9 cellular contexts compared by ENCODE assay signal in genomic region chr17:76670708-76671122, GRCh38. TPM values are rescaled to one million over a fixed set of nuclear protein-coding genes. Genes with fewer than 3 reads are reported as not detected.
DNase-seq lines count a peak whose midpoint lies in the region; ATAC-seq and TF ChIP-seq lines count a peak whose summit lies in the region.
"Had no signal": no experiment of that assay in that cellular context is flagged by ENCODE, and none has a peak within 500 bp of the region (broad histone marks: within the 10 kb centered on the region; RNA-seq: fewer than 3 reads in every experiment).

No MANE protein-coding gene starts in this region.

- H3K9me3 ChIP-seq in left ventricle myocardium inferior (replicated peaks) (no peaks in the 10 kb centered on the region), upper lobe of left lung (no peaks in the 10 kb centered on the region)
- H3K9me3 ChIP-seq: ovary had no signal

- no peaks in the 10 kb centered on the region for H3K36me3 Mint-ChIP-seq in activated naive CD8-positive, alpha-beta T cell treated with anti-CD3 and anti-CD28 coated beads, Interleukin-2, amount 50 U/mL, for 24 hours (ENCODE audit: low read depth)

- H3K27ac Mint-ChIP-seq in activated naive CD8-positive, alpha-beta T cell treated with anti-CD3 and anti-CD28 coated beads, Interleukin-2, amount 50 U/mL, for 24 hours: peak overlapping the region; percentile 90

- H3K4me2 ChIP-seq in mesendoderm (ENCODE audit: low read length): no peak overlapping the region

- no peak overlapping the region for H3K18ac ChIP-seq in mesendoderm (ENCODE audit: low read length)

- no peak overlapping the region for H2BK5ac ChIP-seq in mesendoderm (ENCODE audit: low read length)

- no peak overlapping the region for H3K23ac ChIP-seq in mesendoderm (ENCODE audit: low read length)

- no peak overlapping the region for H2BK120ac ChIP-seq in mesendoderm (ENCODE audit: low read depth, low read length)

- H3K79me1 ChIP-seq in mesendoderm (ENCODE audit: low read length): no peaks in the 10 kb centered on the region

- no peak for TF ChIP-seq CTCF in left ventricle myocardium inferior (IDR thresholded peaks at IDR 0.05; ENCODE audit: borderline replicate concordance)
- TF ChIP-seq CTCF in upper lobe of left lung (IDR thresholded peaks at IDR 0.05): no peak

- intact Hi-C loops in left ventricle myocardium inferior (cut with micrococcal nuclease): loop anchor here (10.0 kb wide), 2 partner anchors 54 to 146 kb away; partner anchors contain the start of genes JMJD6 and METTL23
- intact Hi-C loops in cardiac septum (cut with DNase I): loop anchor here (5.0 to 10.0 kb wide), 2 partner anchors 42 to 46 kb away; partner anchors contain the start of gene MXRA7

- peaks cover 4% of the 10 kb centered on the region for H3K36me3 ChIP-seq in left ventricle myocardium inferior
- no peaks in the 10 kb centered on the region for H3K36me3 ChIP-seq in mesendoderm (ENCODE audit: control insufficient read depth, insufficient read depth, low read length)
- peaks cover 0 to 2% (median 0%) of the 10 kb centered on the region in 4 donors for H3K36me3 ChIP-seq in upper lobe of left lung
- H3K36me3 ChIP-seq: ovary had no signal

- H3K4me1 ChIP-seq in left ventricle myocardium inferior (peaks cover 26% of the 10 kb centered on the region), mesendoderm (ENCODE audit: control insufficient read depth, low read depth, low read length) (peaks cover 4% of the 10 kb centered on the region), upper lobe of left lung (peaks cover 12 to 31% (median 19%) of the 10 kb centered on the region in 4 donors)

- TF ChIP-seq EP300 in upper lobe of left lung (IDR thresholded peaks at IDR 0.05): no peak

- peak overlapping the region; percentile 93 for H3K4me3 Mint-ChIP-seq in activated naive CD8-positive, alpha-beta T cell treated with anti-CD3 and anti-CD28 coated beads, Interleukin-2, amount 50 U/mL, for 24 hours

- no peaks in the 10 kb centered on the region for H3K9me3 Mint-ChIP-seq in activated naive CD8-positive, alpha-beta T cell treated with anti-CD3 and anti-CD28 coated beads, Interleukin-2, amount 50 U/mL, for 24 hours

- TF ChIP-seq POLR2A in upper lobe of left lung (IDR thresholded peaks at IDR 0.05): no peak

- H3K56ac ChIP-seq in mesendoderm (ENCODE audit: low read length): peak overlapping the region; percentile 90

- H4K5ac ChIP-seq in mesendoderm (ENCODE audit: low read length): no peak overlapping the region

- H3K27me3 Mint-ChIP-seq in activated naive CD8-positive, alpha-beta T cell treated with anti-CD3 and anti-CD28 coated beads, Interleukin-2, amount 50 U/mL, for 24 hours: no peaks in the 10 kb centered on the region

- H2BK15ac ChIP-seq in mesendoderm (replicated peaks; ENCODE audit: low read depth): no peak overlapping the region

- no peak overlapping the region for H3K4ac ChIP-seq in mesendoderm (ENCODE audit: low read depth, low read length)

- peaks cover 37% of the 10 kb centered on the region for H3K4me1 Mint-ChIP-seq in activated naive CD8-positive, alpha-beta T cell treated with anti-CD3 and anti-CD28 coated beads, Interleukin-2, amount 50 U/mL, for 24 hours

- no peak overlapping the region for H4K8ac ChIP-seq in mesendoderm (ENCODE audit: low read depth, low read length)

- H3K79me2 ChIP-seq in mesendoderm (ENCODE audit: control insufficient read depth, insufficient read depth, low read length): no peaks in the 10 kb centered on the region

- peak overlapping the region; percentile 73 for H3K9ac ChIP-seq in mesendoderm (ENCODE audit: low read length)

- no peak for DNase-seq in left ventricle myocardium inferior
- DNase-seq in cardiac septum (ENCODE audit: low spot score): no peak
- no peak for DNase-seq in activated naive CD8-positive, alpha-beta T cell treated with anti-CD3 and anti-CD28 coated beads, Interleukin-2, amount 50 U/mL, for 24 hours
- no peak for DNase-seq in mesendoderm
- peak in 1 of 2 donors; percentile 73 for DNase-seq in upper lobe of left lung
- DNase-seq in HuH-7 (ENCODE audit: low spot score): no peak
- no peak for DNase-seq in stimulated activated CD4-positive, alpha-beta T cell treated with anti-CD3 and anti-CD28 coated beads, Interleukin-15, amount 100 ng/mL, for 24 hours

- no CpG with 5 or more reads among the region's 9 CpGs for WGBS in mesendoderm (ENCODE audit: extremely low coverage, insufficient coverage, low lambda C conversion rate)
- WGBS in upper lobe of left lung, 2 donors: 54 to 71% methylated on average over 9 of the region's 9 CpGs

- H3K27me3 ChIP-seq in left ventricle myocardium inferior (ENCODE audit: low read depth): no peaks in the 10 kb centered on the region
- H3K27me3 ChIP-seq in mesendoderm (ENCODE audit: insufficient read depth, low read length, poor library complexity): no peaks in the 10 kb centered on the region
- no peaks in the 10 kb centered on the region for H3K27me3 ChIP-seq in upper lobe of left lung
- H3K27me3 ChIP-seq: ovary had no signal

- no peak overlapping the region for H2AK5ac ChIP-seq in mesendoderm (ENCODE audit: low read length)

- peak overlapping the region; percentile 93 for H3K27ac ChIP-seq in left ventricle myocardium inferior (replicated peaks)
- H3K27ac ChIP-seq in mesendoderm (ENCODE audit: low read depth, low read length): peak overlapping the region; percentile 79
- peak overlapping the region; percentile 86 to 96 (median 90) for H3K27ac ChIP-seq in upper lobe of left lung

- peak overlapping the region; percentile 75 for H3K4me3 ChIP-seq in left ventricle myocardium inferior
- H3K4me3 ChIP-seq in mesendoderm (ENCODE audit: low read length): no peak overlapping the region
- peak overlapping the region in 1 of 4 donors; percentile 67 for H3K4me3 ChIP-seq in upper lobe of left lung

- no peak for ATAC-seq in activated naive CD8-positive, alpha-beta T cell treated with anti-CD3 and anti-CD28 coated beads, Interleukin-2, amount 50 U/mL, for 24 hours
- no peak for ATAC-seq in upper lobe of left lung (ENCODE audit: low FRiP score in 2 of 2)
- no peak for ATAC-seq in GM18511 (IDR thresholded peaks at IDR 0.05; ENCODE audit: unreplicated experiment)

RNA-seq across cellular contexts. Expression of gene ST6GALNAC1, which starts 27.2 kb away (rescaled TPM):
- total RNA-seq in left ventricle myocardium inferior: 3.1 TPM
- 1.9 TPM for total RNA-seq in cardiac septum
- not detected for polyA plus RNA-seq in mesendoderm (2013, experiment 1 of 2)
- not detected for polyA plus RNA-seq in mesendoderm (2013, experiment 2 of 2)
- total RNA-seq in upper lobe of left lung: 10 to 100 TPM in 4 of 6 donors, 1 to 10 TPM in 2; 8.3 to 20.4 (median 19.1) TPM

RNA-seq across cellular contexts. Expression of gene MXRA7, which starts 40.0 kb away (rescaled TPM):
- total RNA-seq in left ventricle myocardium inferior (411 TPM), cardiac septum (666 TPM), upper lobe of left lung (100 to 1,000 TPM in 1 of 6 donors, 10 to 100 TPM in 5; 21.0 to 147 (median 73.5) TPM)
- polyA plus RNA-seq in mesendoderm (2013, experiment 1 of 2): 10.2 TPM
- 10.9 TPM for polyA plus RNA-seq in mesendoderm (2013, experiment 2 of 2)

RNA-seq across cellular contexts. Expression of gene JMJD6, which starts 55.7 kb away (rescaled TPM):
- total RNA-seq in left ventricle myocardium inferior (65.2 TPM), cardiac septum (60.7 TPM), upper lobe of left lung (10 to 100 TPM; 23.3 to 63.9 (median 31.0) TPM)
- 10.8 TPM for polyA plus RNA-seq in mesendoderm (2013, experiment 1 of 2)
- 11.3 TPM for polyA plus RNA-seq in mesendoderm (2013, experiment 2 of 2)

RNA-seq across cellular contexts. Expression of gene METTL23, which starts 55.9 kb away (rescaled TPM):
- total RNA-seq in left ventricle myocardium inferior (21.0 TPM), cardiac septum (21.4 TPM), upper lobe of left lung (10 to 100 TPM; 13.6 to 38.9 (median 28.3) TPM)
- 20.6 TPM for polyA plus RNA-seq in mesendoderm (2013, experiment 1 of 2)
- polyA plus RNA-seq in mesendoderm (2013, experiment 2 of 2): 20.7 TPM
